Comparison of ENCODE assay signal across 8 cellular contexts in genomic region chr16:72787519-72788268, GRCh38.
DNase-seq lines count a peak whose midpoint lies in the region; ATAC-seq and TF ChIP-seq lines count a peak whose summit lies in the region.

No MANE protein-coding gene starts in this region.

- peak; percentile 56 for DNase-seq in AG04450 (ENCODE audit: low read depth, low spot score)
- DNase-seq in T-helper 2 cell treated with Interferon-gamma antibody and Interleukin-4, amounts not matched to agents 5 μg/mL and 100 μg/mL, for 36 hours (ENCODE audit: low spot score): peak; percentile 69
- DNase-seq in iPS-NIHi11 (ENCODE audit: low spot score): peak; percentile 57
- peak; percentile 47 to 55 for DNase-seq in stimulated activated CD4-positive, alpha-beta T cell treated with anti-CD3 and anti-CD28 coated beads, Interleukin-12 subunit alpha, Interleukin-12 subunit beta, amount 100 ng/mL, for 24 hours (ENCODE audit: low read depth in 2 of 2)
- no peak for DNase-seq in SHP77 treated with DMSO at 0.1 percent for 48 hours (lab: John Stamatoyannopoulos, UW)

- TF ChIP-seq CTCF in AG04450 (IDR thresholded peaks at IDR 0.05; ENCODE audit: low read depth, low read length) (no peak), brain (conservative IDR thresholded peaks at IDR 0.05) (no peak)

- peak; percentile 89 for ATAC-seq in GM19328 (IDR thresholded peaks at IDR 0.05; ENCODE audit: unreplicated experiment)
- ATAC-seq in HG03457 (IDR thresholded peaks at IDR 0.05; ENCODE audit: unreplicated experiment): peak; percentile 71

- H3K4me1 Mint-ChIP-seq in T-helper 2 cell treated with Interferon-gamma antibody and Interleukin-4, amounts not matched to agents 5 μg/mL and 100 μg/mL, for 36 hours (ENCODE audit: low read depth): peaks cover 22% of the 10 kb centered on the region
- H3K4me1 Mint-ChIP-seq in brain: peaks cover 73% of the 10 kb centered on the region

- H3K9me3 Mint-ChIP-seq in T-helper 2 cell treated with Interferon-gamma antibody and Interleukin-4, amounts not matched to agents 5 μg/mL and 100 μg/mL, for 36 hours: no peaks in the 10 kb centered on the region
- H3K9me3 Mint-ChIP-seq in brain: peaks cover 0 to 4% (median 3%) of the 10 kb centered on the region in 5 experiments

- H3K27me3 Mint-ChIP-seq in T-helper 2 cell treated with Interferon-gamma antibody and Interleukin-4, amounts not matched to agents 5 μg/mL and 100 μg/mL, for 36 hours (ENCODE audit: low read depth): peaks cover 35% of the 10 kb centered on the region
- H3K27me3 Mint-ChIP-seq in brain: peaks cover 3% of the 10 kb centered on the region

- peaks cover 14% of the 10 kb centered on the region for H3K9me3 ChIP-seq in AG04450 (ENCODE audit: control insufficient read depth, insufficient read depth, low read length)

- CTCF ChIA-PET in AG04450 (lab: Charles Lee): interaction anchor here (0.6 to 5.3 kb wide), 6 partner anchors 10 to 1091 kb away, joined by 3 to 37 read pairs (median 4); no protein-coding TSS in a partner anchor

- H3K4me3 ChIP-seq in AG04450 (ENCODE audit: low read depth, low read length): peak overlapping the region; percentile 67

- H3K27ac ChIP-seq in AG04450 (ENCODE audit: low read depth, low read length): peak overlapping the region; percentile 88

- POLR2A ChIA-PET in AG04450 (lab: Yijun Ruan, JAX): interaction anchor here (0.5 kb wide), 1 partner anchor 783 kb away, joined by 3 read pairs; no protein-coding TSS in a partner anchor

- H3K27ac Mint-ChIP-seq in T-helper 2 cell treated with Interferon-gamma antibody and Interleukin-4, amounts not matched to agents 5 μg/mL and 100 μg/mL, for 36 hours: peak overlapping the region; percentile 77
- H3K27ac Mint-ChIP-seq in brain: peak overlapping the region; percentile 50 to 96 (median 81)

- no peaks in the 10 kb centered on the region for H3K36me3 Mint-ChIP-seq in T-helper 2 cell treated with Interferon-gamma antibody and Interleukin-4, amounts not matched to agents 5 μg/mL and 100 μg/mL, for 36 hours (ENCODE audit: low read depth)
- H3K36me3 Mint-ChIP-seq in brain: peaks cover 50% of the 10 kb centered on the region

- no peaks in the 10 kb centered on the region for H3K27me3 ChIP-seq in AG04450 (ENCODE audit: control insufficient read depth, insufficient read depth, low read length)

- H3K4me3 Mint-ChIP-seq in T-helper 2 cell treated with Interferon-gamma antibody and Interleukin-4, amounts not matched to agents 5 μg/mL and 100 μg/mL, for 36 hours: peak overlapping the region; percentile 73
- H3K4me3 Mint-ChIP-seq in brain: peak overlapping the region; percentile 82 to 89 (median 85)
